ENCODE assay signal across 33 cellular contexts in the genomic region with DNA sequence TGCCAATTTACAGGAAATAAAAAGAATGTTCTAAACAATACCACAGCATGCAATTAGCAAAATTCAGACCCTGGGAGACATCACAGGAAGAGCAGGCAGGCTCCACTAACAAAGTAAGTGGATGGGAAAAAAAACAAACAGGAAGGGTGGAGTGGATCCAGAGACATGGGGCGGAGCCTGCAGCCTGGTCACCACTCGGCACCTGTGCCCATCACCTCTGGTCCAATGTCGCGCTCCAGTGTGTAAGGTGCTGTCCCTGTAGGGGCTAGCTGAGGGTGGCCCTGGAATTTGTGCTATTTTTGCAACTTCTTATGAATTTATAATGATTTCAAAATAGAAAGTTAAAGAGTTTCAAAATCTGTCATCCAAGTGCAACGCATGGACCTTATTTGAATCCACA. TPM values are rescaled to one million over a fixed set of nuclear protein-coding genes. Genes with fewer than 3 reads are reported as not detected.
A peak's percentile ranks its signal among the peaks of the same experiment; 100 is the strongest.
DNase-seq lines count a peak whose midpoint lies in the region; ATAC-seq and TF ChIP-seq lines count a peak whose summit lies in the region.
"Had no signal": no experiment of that assay in that cellular context is flagged by ENCODE, and none has a peak within 500 bp of the region (broad histone marks: within the 10 kb centered on the region; RNA-seq: fewer than 3 reads in every experiment).

No MANE protein-coding gene starts in this region.

- peaks cover 3 to 69% (median 41%) of the 10 kb centered on the region in 9 donors for H3K4me1 ChIP-seq in heart right ventricle
- no peaks in the 10 kb centered on the region for H3K4me1 ChIP-seq in aorta (ENCODE audit: control insufficient read depth in 1 of 2, insufficient read depth in 2 of 2, low read length in 2 of 2)
- peaks cover under 1% of the 10 kb centered on the region for H3K4me1 ChIP-seq in mesenchymal stem cell (ENCODE audit: control insufficient read depth, insufficient read depth, low read depth, low read length)
- H3K4me1 ChIP-seq: right lobe of liver, testis had no signal

- no peak overlapping the region for H3K9ac ChIP-seq in mesenchymal stem cell (ENCODE audit: low read length)
- H3K9ac ChIP-seq: neural progenitor cell had no signal

- no peak overlapping the region for H3K4me3 ChIP-seq in heart right ventricle
- H3K4me3 ChIP-seq in aorta (ENCODE audit: low read length in 2 of 2): no peak overlapping the region
- H3K4me3 ChIP-seq in mesenchymal stem cell (ENCODE audit: insufficient read depth in 1 of 2, low read depth in 1 of 2, low read length in 2 of 2): no peak overlapping the region
- H3K4me3 ChIP-seq: cardiac muscle cell, coronary artery, neural progenitor cell, right lobe of liver, testis, vagina had no signal

- peaks cover 57% of the 10 kb centered on the region for H3K79me1 ChIP-seq in mesenchymal stem cell (replicated peaks; ENCODE audit: low read length, poor library complexity, severe bottlenecking)

- no peak overlapping the region for H2AFZ ChIP-seq in mesenchymal stem cell (ENCODE audit: low read depth, low read length)
- H2AFZ ChIP-seq: neural progenitor cell had no signal

- ATAC-seq in left cardiac atrium: no peak
- no peak for ATAC-seq in heart right ventricle
- ATAC-seq in aorta (ENCODE audit: low FRiP score): no peak
- ATAC-seq: activated CD8-positive, alpha-beta memory T cell treated with anti-CD3 and anti-CD28 coated beads, Interleukin-2, amount 10 ng/mL, durations not matched to agents 7 days and 5 days; CD8-positive, alpha-beta T cell; effector memory CD8-positive, alpha-beta T cell; HepG2; right lobe of liver had no signal

- no peak for TF ChIP-seq CTCF in heart right ventricle (IDR thresholded peaks at IDR 0.05)

- H3K36me3 ChIP-seq in heart right ventricle: peaks cover 0 to 24% (median 0%) of the 10 kb centered on the region in 9 donors
- no peaks in the 10 kb centered on the region for H3K36me3 ChIP-seq in aorta (ENCODE audit: control insufficient read depth in 1 of 2, insufficient read depth in 2 of 2, low read length in 1 of 2)
- H3K36me3 ChIP-seq in mesenchymal stem cell (ENCODE audit: control insufficient read depth in 1 of 2, insufficient read depth in 2 of 2, low read depth in 1 of 2, low read length in 2 of 2): peaks cover 11 to 27% of the 10 kb centered on the region in 2 experiments
- H3K36me3 ChIP-seq: cardiac muscle cell, neural progenitor cell, right lobe of liver, vagina had no signal

- H3K27ac ChIP-seq in heart right ventricle: peak overlapping the region in 1 of 10 donors; percentile 41
- no peak overlapping the region for H3K27ac ChIP-seq in aorta (ENCODE audit: low read depth in 1 of 2, low read length in 2 of 2)
- no peak overlapping the region for H3K27ac ChIP-seq in mesenchymal stem cell (ENCODE audit: low read length, poor library complexity, severe bottlenecking)
- H3K27ac ChIP-seq: cardiac muscle cell, coronary artery, HL-60, neural progenitor cell, right lobe of liver, testis, vagina had no signal

- no peak overlapping the region for H2BK5ac ChIP-seq in mesenchymal stem cell (ENCODE audit: low read depth, low read length, poor library complexity, severe bottlenecking)

- H3K23ac ChIP-seq in mesenchymal stem cell (ENCODE audit: low read length in 2 of 2): no peak overlapping the region

- no peak overlapping the region for H4K91ac ChIP-seq in mesenchymal stem cell (ENCODE audit: low read length)

- no peak overlapping the region for H3K4me2 ChIP-seq in mesenchymal stem cell (ENCODE audit: low read length, poor library complexity, severe bottlenecking)
- H3K4me2 ChIP-seq: neural progenitor cell had no signal

- H2BK15ac ChIP-seq in mesenchymal stem cell (ENCODE audit: low read depth, poor library complexity, severe bottlenecking): no peak overlapping the region

- no peak overlapping the region for H2BK12ac ChIP-seq in mesenchymal stem cell (ENCODE audit: low read length in 2 of 2)

- no peak overlapping the region for H2BK120ac ChIP-seq in mesenchymal stem cell (ENCODE audit: low read depth, low read length)

- no peak overlapping the region for H3K4ac ChIP-seq in mesenchymal stem cell (ENCODE audit: low read depth in 1 of 2, low read length in 2 of 2)

- H4K8ac ChIP-seq in mesenchymal stem cell (ENCODE audit: low read length): no peak overlapping the region

- H2AK5ac ChIP-seq in mesenchymal stem cell (ENCODE audit: low read length, severe bottlenecking): no peak overlapping the region

- H3K18ac ChIP-seq in mesenchymal stem cell (ENCODE audit: low read depth in 1 of 2, low read length in 2 of 2): no peak overlapping the region

- intact Hi-C loops in left cardiac atrium (cut with DNase I) (no loop called here), heart right ventricle (cut with DNase I) (no loop called here), aorta (cut with DNase I) (no loop called here)

- no peak overlapping the region for H3K14ac ChIP-seq in mesenchymal stem cell (ENCODE audit: low read length in 2 of 2)

- peaks cover 0 to 12% (median 0%) of the 10 kb centered on the region in 11 donors for H3K9me3 ChIP-seq in heart right ventricle
- H3K9me3 ChIP-seq in aorta (ENCODE audit: control insufficient read depth, low read length): no peaks in the 10 kb centered on the region
- H3K9me3 ChIP-seq in mesenchymal stem cell (ENCODE audit: control insufficient read depth, low read length): no peaks in the 10 kb centered on the region
- H3K9me3 ChIP-seq: right lobe of liver, testis, vagina had no signal

- no peaks in the 10 kb centered on the region for H3K27me3 ChIP-seq in heart right ventricle
- no peaks in the 10 kb centered on the region for H3K27me3 ChIP-seq in aorta (ENCODE audit: control insufficient read depth in 1 of 2, insufficient read depth in 2 of 2, low read length in 1 of 2)
- no peaks in the 10 kb centered on the region for H3K27me3 ChIP-seq in mesenchymal stem cell (ENCODE audit: control insufficient read depth in 1 of 2, insufficient read depth in 1 of 2, low read length in 2 of 2)
- H3K27me3 ChIP-seq: cardiac muscle cell, neural progenitor cell, right lobe of liver, testis, vagina had no signal

- peak; percentile 16 for DNase-seq in NCI-H345 (lab: John Stamatoyannopoulos, UW)
- DNase-seq in NCI-H345 treated with DMSO at 0.1 percent for 48 hours (lab: John Stamatoyannopoulos, UW; ENCODE audit: unreplicated experiment): no peak
- DNase-seq in left cardiac atrium: peak; percentile 10
- DNase-seq in heart right ventricle: no peak
- DNase-seq in dermis blood vessel endothelial cell: peak; percentile 19
- peak; percentile 14 to 52 for DNase-seq in aorta
- DNase-seq in mesenchymal stem cell: no peak
- no peak for DNase-seq in HUDEP-2 (lab: John Stamatoyannopoulos, UW; ENCODE audit: unreplicated experiment in 76 of 76)
- DNase-seq: activated CD4-positive, alpha-beta T cell treated with anti-CD3 and anti-CD28 coated beads, Interleukin-2, amount 10 ng/mL, durations not matched to agents 24 days and 14 days; activated CD8-positive, alpha-beta memory T cell treated with anti-CD3 and anti-CD28 coated beads, Interleukin-2, amount 10 ng/mL, durations not matched to agents 7 days and 5 days; activated naive CD4-positive, alpha-beta T cell treated with anti-CD3 and anti-CD28 coated beads, Interleukin-2, amount 10 ng/mL, durations not matched to agents 7 days and 5 days; DMS 273 treated with DMSO at 0.1 percent for 48 hours; effector memory CD8-positive, alpha-beta T cell; erythroblast; GOT3; head of caudate nucleus; kidney glomerular epithelial cell; mammary epithelial cell; MV-4-11; NCI-H146; NCI-H2171; NCI-H526 treated with DMSO at 0.1 percent for 48 hours; RPMI8226; stimulated activated naive CD4-positive, alpha-beta T cell treated with Interleukin-2 at 50 U/mL for 16 hours; testis had no signal

- 76 to 77% methylated on average over 5 of the region's 5 CpGs for WGBS in heart right ventricle, 2 donors
- WGBS in aorta, 2 donors: 90 to 93% methylated on average over 5 of the region's 5 CpGs
- WGBS in mesenchymal stem cell: 96% methylated on average over 3 of the region's 5 CpGs

RNA-seq across cellular contexts. Expression of a gene that starts 11.0 kb away (rescaled TPM):
- 10 to 100 TPM; 36.6 to 44.0 TPM for total RNA-seq in left cardiac atrium
- 10 to 100 TPM; 36.8 to 59.1 (median 45.2) TPM for total RNA-seq in heart right ventricle
- 10 to 100 TPM; 25.2 to 57.9 TPM for polyA plus RNA-seq in heart right ventricle
- total RNA-seq in dermis blood vessel endothelial cell: 44.6 and 47.0 TPM in 2 replicates
- 10 to 100 TPM; 51.3 to 65.8 TPM for total RNA-seq in aorta
- polyA plus RNA-seq in aorta: 100 to 1,000 TPM in 1 of 2 donors, 10 to 100 TPM in 1; 32.4 to 104 TPM
- polyA plus RNA-seq in mesenchymal stem cell (2013, experiment 1 of 2): 10.6 TPM
- 10.7 TPM for polyA plus RNA-seq in mesenchymal stem cell (2013, experiment 2 of 2)

Comparison
In these comparisons a context has a peak if more than half of its experiments do, and no peak if none do; other contexts are left out.
1. DNase-seq: peak in NCI-H345 (single experiment), left cardiac atrium (single experiment), dermis blood vessel endothelial cell (single experiment) and aorta (2 of 2); none in NCI-H345 treated with DMSO at 0.1 percent for 48 hours (single experiment), heart right ventricle (0 of 2), mesenchymal stem cell (single experiment) and HUDEP-2 (0 of 76).